In genomic region chr15:72227192-72227586, GRCh38 we compare ENCODE assay signal across 1 cellular context.
TF ChIP-seq lines count a peak whose summit lies in the region.

No MANE protein-coding gene starts in this region.

TF ChIP-seq in A549, 52 proteins besides CTCF, POLR2A, EP300 and RAD21 (continued from another document):
- TF ChIP-seq ELK1 (IDR thresholded peaks at IDR 0.05; ENCODE audit: low read depth, low read length) (no peak), MAZ (IDR thresholded peaks at IDR 0.05; ENCODE audit: borderline replicate concordance, low read depth, low read length) (no peak), EHF (CRISPR knock-in tag; IDR thresholded peaks at IDR 0.05) (no peak), MAFK (IDR thresholded peaks at IDR 0.05; ENCODE audit: partially characterized antibody) (no peak), MYC (IDR thresholded peaks at IDR 0.05; ENCODE audit: borderline replicate concordance, low read length) (0 out of 2 replicates have a peak, but pooled peaks have one; percentile 4), PBX3 (IDR thresholded peaks at IDR 0.05) (no peak), EHMT2 (IDR thresholded peaks at IDR 0.05; ENCODE audit: low read depth) (0 out of 2 replicates have a peak, but pooled peaks have one; percentile 29), FOSL2 (IDR thresholded peaks at IDR 0.05) (peak; percentile 66), FOSL2 (CRISPR knock-in tag; IDR thresholded peaks at IDR 0.05) (peak; percentile 81), ZC3H11A (IDR thresholded peaks at IDR 0.05) (no peak), PHF8 (IDR thresholded peaks at IDR 0.05; ENCODE audit: borderline replicate concordance, low read depth) (no peak), REST (IDR thresholded peaks at IDR 0.05) (no peak; the same call in 1 of the 2 replicates), RARB (CRISPR knock-in tag; IDR thresholded peaks at IDR 0.05) (no peak), HES2 (IDR thresholded peaks at IDR 0.05) (no peak), NPAS2 (CRISPR knock-in tag; IDR thresholded peaks at IDR 0.05; ENCODE audit: borderline replicate concordance) (no peak), ESRRA (IDR thresholded peaks at IDR 0.05; ENCODE audit: borderline replicate concordance, low read length) (no peak), RCOR1 (IDR thresholded peaks at IDR 0.05; ENCODE audit: low read depth, low read length) (no peak), ZSCAN20 (CRISPR knock-in tag; IDR thresholded peaks at IDR 0.05) (no peak), JUN (IDR thresholded peaks at IDR 0.05) (no peak), ZNF302 (CRISPR knock-in tag; IDR thresholded peaks at IDR 0.05) (no peak), KDM1A (IDR thresholded peaks at IDR 0.05; ENCODE audit: low read depth) (no peak), MAX (IDR thresholded peaks at IDR 0.05) (no peak), JUNB (IDR thresholded peaks at IDR 0.05) (peak; percentile 28; the same call in 1 of the 2 replicates), POLR2AphosphoS2 (conservative IDR thresholded peaks at IDR 0.05; ENCODE audit: low read length) (no peak)
